ENCODE assay signal across 18 cellular contexts in the genomic region with DNA sequence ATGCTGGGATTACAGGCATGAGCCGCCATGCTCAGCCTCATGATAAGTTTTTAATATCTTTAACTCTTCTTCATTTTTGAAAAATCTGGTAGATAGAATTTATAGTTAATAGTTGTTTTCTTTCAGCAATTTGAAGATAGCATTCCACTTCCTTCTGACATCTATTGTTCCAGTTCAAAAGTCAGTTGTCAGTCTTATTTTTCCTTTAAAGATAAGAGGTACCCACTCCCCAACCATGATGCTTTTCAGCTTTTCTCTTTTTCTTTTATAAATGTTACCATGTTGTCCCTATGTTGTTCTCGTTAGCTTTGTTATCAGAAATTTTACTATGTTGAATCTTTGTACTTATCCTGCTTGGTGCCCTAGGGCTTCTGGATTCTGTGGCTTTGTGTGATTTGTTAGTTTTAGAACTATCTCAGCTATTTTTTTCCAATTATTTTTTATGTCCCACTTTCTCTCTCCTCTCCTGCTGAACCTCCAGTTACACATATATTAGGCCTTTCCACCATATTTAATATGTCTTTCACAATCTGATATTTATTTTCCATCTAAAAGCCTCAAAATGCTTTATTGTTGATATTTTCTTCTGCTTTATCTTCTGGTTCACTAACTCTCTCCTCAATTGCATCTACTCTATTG.
DNase-seq lines count a peak whose midpoint lies in the region; FAIRE-seq and TF ChIP-seq lines count a peak whose summit lies in the region.
"Had no signal": no experiment of that assay in that cellular context is flagged by ENCODE, and none has a peak within 500 bp of the region (broad histone marks: within the 10 kb centered on the region; RNA-seq: fewer than 3 reads in every experiment).

No MANE protein-coding gene starts in this region.

- H3K9me3 ChIP-seq in testis: no peaks in the 10 kb centered on the region

- no peak for TF ChIP-seq POLR2A in testis (IDR thresholded peaks at IDR 0.05)

- H3K4me3 ChIP-seq in fibroblast of villous mesenchyme (ENCODE audit: low read depth, low read length): no peak overlapping the region
- H3K4me3 ChIP-seq in testis: no peak overlapping the region
- H3K4me3 ChIP-seq: gastroesophageal sphincter, PC-9, upper lobe of left lung had no signal

- peak; percentile 42 for FAIRE-seq in GM19239 (lab: Jason Lieb, UNC)

- WGBS in testis, 2 donors: 86 to 91% methylated on average over 2 of the region's 2 CpGs

- H3K4me1 ChIP-seq in testis: no peaks in the 10 kb centered on the region
- H3K4me1 ChIP-seq: gastroesophageal sphincter had no signal

- no peak overlapping the region for H3K27ac ChIP-seq in testis
- H3K27ac ChIP-seq: gastroesophageal sphincter, PC-9, upper lobe of left lung had no signal

- H3K27me3 ChIP-seq in testis: no peaks in the 10 kb centered on the region
- H3K27me3 ChIP-seq: gastroesophageal sphincter, upper lobe of left lung had no signal

- no peak for TF ChIP-seq CTCF in fibroblast of villous mesenchyme (IDR thresholded peaks at IDR 0.05; ENCODE audit: insufficient read depth, low read depth, low read length)
- no peak for TF ChIP-seq CTCF in testis (IDR thresholded peaks at IDR 0.05)

- intact Hi-C loops in testis (cut with DNase I; ENCODE audit: low total_unique reads): no loop called here
- intact Hi-C loops in posterior vena cava (cut with DNase I): no loop called here

- H3K36me3 ChIP-seq in testis (ENCODE audit: low read depth, missing control alignments): no peaks in the 10 kb centered on the region
- H3K36me3 ChIP-seq: gastroesophageal sphincter, upper lobe of left lung had no signal

- DNase-seq in NCI-H1417 (lab: John Stamatoyannopoulos, UW) (peak in 2 of 3 experiments; percentile 16 to 28), NCI-H1417 treated with DMSO at 0.1 percent for 48 hours (lab: John Stamatoyannopoulos, UW) (no peak), GM19239 (ENCODE audit: insufficient read length, low spot score) (no peak), SW480 (ENCODE audit: low spot score) (peak; percentile 36), fibroblast of villous mesenchyme (ENCODE audit: low read depth) (peak; percentile 22), testis (no peak), posterior vena cava (ENCODE audit: low spot score) (no peak), D341Med (ENCODE audit: low spot score) (no peak)
- DNase-seq: activated CD4-positive, alpha-beta T cell treated with anti-CD3 and anti-CD28 coated beads for 4 hours; activated T-cell treated with anti-CD3 and anti-CD28 coated beads, Interleukin-2, amount 50 U/mL, for 48 hours; aorta; COR-L47; naive B cell; NCI-H2107; PC-9; stimulated activated CD4-positive, alpha-beta T cell treated with anti-CD3 and anti-CD28 coated beads, Interleukin-4, amount 100 ng/mL, for 1 hour; upper lobe of left lung had no signal

Comparison
In these comparisons a context has a peak if more than half of its experiments do, and no peak if none do; other contexts are left out.
1. DNase-seq: peak in NCI-H1417 (2 of 3), SW480 (single experiment) and fibroblast of villous mesenchyme (single experiment); none in NCI-H1417 treated with DMSO at 0.1 percent for 48 hours (single experiment), GM19239 (single experiment), testis (single experiment), posterior vena cava (single experiment) and D341Med (single experiment).